Comparison of ENCODE assay signal across 8 cellular contexts in the genomic region with DNA sequence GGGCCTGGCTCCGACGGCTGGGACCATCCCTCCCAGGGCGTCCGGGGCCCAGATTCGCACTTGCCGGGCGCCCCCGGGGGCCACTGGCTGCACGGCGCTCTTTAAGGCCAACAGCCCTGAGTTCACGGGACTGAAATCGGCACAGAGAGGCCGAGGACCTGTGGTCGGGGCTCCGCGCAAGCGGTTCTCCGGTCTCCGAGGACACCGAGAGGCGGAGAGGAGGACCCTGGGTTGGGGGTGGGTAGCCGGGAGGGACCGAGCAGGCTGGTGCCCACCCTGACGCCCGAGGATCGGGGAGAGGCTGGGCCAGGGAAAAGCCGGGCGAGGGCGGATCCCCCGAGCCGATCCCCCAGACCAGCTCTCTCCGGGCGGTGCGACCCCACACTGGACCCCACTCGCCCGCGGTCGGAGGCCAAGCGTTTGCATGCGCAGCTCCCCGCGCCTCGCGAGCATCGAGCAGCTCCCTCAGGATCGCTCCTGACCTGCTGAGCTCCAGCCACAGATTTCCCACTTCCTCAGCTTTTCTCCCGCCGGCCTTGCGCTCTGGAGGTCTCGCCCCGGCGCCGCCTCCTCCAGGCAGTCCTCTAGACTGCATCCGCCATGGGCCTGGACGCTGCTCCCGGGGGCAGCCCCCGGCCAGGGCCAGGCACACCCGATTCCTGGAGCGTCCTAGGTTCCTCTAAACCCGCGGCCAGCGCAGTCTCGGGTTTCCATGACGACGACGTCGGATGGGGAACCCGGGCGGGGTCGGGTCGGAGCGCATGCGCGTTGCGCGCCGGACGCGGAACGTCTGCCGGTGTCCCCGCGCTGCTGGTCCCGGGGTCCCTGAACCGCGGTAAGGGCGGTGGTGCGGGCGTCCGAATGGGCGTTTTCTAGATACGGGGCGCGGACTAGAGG. TPM values are rescaled to one million over a fixed set of nuclear protein-coding genes. Genes with fewer than 3 reads are reported as not detected.
A peak's percentile ranks its signal among the peaks of the same experiment; 100 is the strongest.
DNase-seq lines count a peak whose midpoint lies in the region; ATAC-seq and TF ChIP-seq lines count a peak whose summit lies in the region.

No MANE protein-coding gene starts in this region.

- DNase-seq in CD4-positive, CD25-positive, alpha-beta regulatory T cell = peak; percentile 65 to 85 (median 75)
- peak; percentile 49 for DNase-seq in KG1 (lab: John Stamatoyannopoulos, UW)
- peak; percentile 92 for DNase-seq in Right ventricle myocardium superior
- peak; percentile 98 for DNase-seq in osteoblast (ENCODE audit: insufficient read length, low spot score, missing footprints)
- DNase-seq in testis = peak; percentile 91

- peaks cover 51% of the 10 kb centered on the region for H3K27me3 Mint-ChIP-seq in CD4-positive, CD25-positive, alpha-beta regulatory T cell
- H3K27me3 Mint-ChIP-seq in activated naive CD4-positive, alpha-beta T cell treated with anti-CD3 and anti-CD28 coated beads, Interleukin-2, amount 50 U/mL, for 24 hours = peaks cover 13% of the 10 kb centered on the region

- no peaks in the 10 kb centered on the region for H3K36me3 ChIP-seq in CD4-positive, CD25-positive, alpha-beta regulatory T cell (ENCODE audit: control insufficient read depth, insufficient read depth, low read length)
- H3K36me3 ChIP-seq in osteoblast (ENCODE audit: insufficient read depth, low read length) (no peaks in the 10 kb centered on the region), testis (ENCODE audit: low read depth, missing control alignments) (no peaks in the 10 kb centered on the region)

- H3K4me2 ChIP-seq in osteoblast (ENCODE audit: insufficient read depth, low read length) = peak overlapping the region; percentile 81

- H3K4me3 Mint-ChIP-seq in CD4-positive, CD25-positive, alpha-beta regulatory T cell = peak overlapping the region; percentile 66 to 83 (median 76)
- peak overlapping the region; percentile 81 for H3K4me3 Mint-ChIP-seq in activated naive CD4-positive, alpha-beta T cell treated with anti-CD3 and anti-CD28 coated beads, Interleukin-2, amount 50 U/mL, for 24 hours

- 1% methylated on average over 13 to 64 of the region's 94 CpGs for WGBS in testis, 2 donors

- H3K27ac Mint-ChIP-seq in CD4-positive, CD25-positive, alpha-beta regulatory T cell = no peak overlapping the region
- H3K27ac Mint-ChIP-seq in activated naive CD4-positive, alpha-beta T cell treated with anti-CD3 and anti-CD28 coated beads, Interleukin-2, amount 50 U/mL, for 24 hours = no peak overlapping the region

- peaks cover 0 to 4% (median 0%) of the 10 kb centered on the region in 7 donors for H3K9me3 Mint-ChIP-seq in CD4-positive, CD25-positive, alpha-beta regulatory T cell
- H3K9me3 Mint-ChIP-seq in activated naive CD4-positive, alpha-beta T cell treated with anti-CD3 and anti-CD28 coated beads, Interleukin-2, amount 50 U/mL, for 24 hours = no peaks in the 10 kb centered on the region

- intact Hi-C loops in Right ventricle myocardium superior (cut with DNase I) = no loop called here
- intact Hi-C loops in testis (cut with DNase I; ENCODE audit: low total_unique reads) = no loop called here

- no peak for TF ChIP-seq POLR2A in testis (IDR thresholded peaks at IDR 0.05)

- no peak overlapping the region for H3K4me3 ChIP-seq in CD4-positive, CD25-positive, alpha-beta regulatory T cell (ENCODE audit: low read depth, low read length)
- H3K4me3 ChIP-seq in osteoblast (ENCODE audit: insufficient read depth, low read length) (peak overlapping the region; percentile 81), testis (peak overlapping the region; percentile 75 to 87)

- H3K79me2 ChIP-seq in osteoblast (ENCODE audit: insufficient read depth, low read length) = no peaks in the 10 kb centered on the region

- ATAC-seq in CD4-positive, CD25-positive, alpha-beta regulatory T cell (ENCODE audit: low read depth in 2 of 2) = peak; percentile 55 to 58
- peak; percentile 73 for ATAC-seq in GM19455 (IDR thresholded peaks at IDR 0.05; ENCODE audit: unreplicated experiment)
- peak; percentile 74 for ATAC-seq in SK-N-SH treated with all-trans-retinoic acid at 6 μM for 48 hours
- ATAC-seq in Right ventricle myocardium superior (ENCODE audit: poor library complexity) = peak; percentile 85

- no peaks in the 10 kb centered on the region for H3K9me3 ChIP-seq in CD4-positive, CD25-positive, alpha-beta regulatory T cell (ENCODE audit: control insufficient read depth in 2 of 2, low read length in 2 of 2)
- H3K9me3 ChIP-seq in osteoblast (ENCODE audit: low read depth, low read length) (no peaks in the 10 kb centered on the region), testis (no peaks in the 10 kb centered on the region)

- no peak overlapping the region for H3K27ac ChIP-seq in CD4-positive, CD25-positive, alpha-beta regulatory T cell (ENCODE audit: insufficient read depth, low read length, poor library complexity, severe bottlenecking)
- H3K27ac ChIP-seq in osteoblast (ENCODE audit: low read depth, low read length) (no peak overlapping the region), testis (peak overlapping the region in 1 of 2 donors; percentile 53)

- H4K20me1 ChIP-seq in osteoblast (ENCODE audit: insufficient read depth, low read length) = peaks cover 3% of the 10 kb centered on the region

- H3K36me3 Mint-ChIP-seq in CD4-positive, CD25-positive, alpha-beta regulatory T cell = no peaks in the 10 kb centered on the region
- no peaks in the 10 kb centered on the region for H3K36me3 Mint-ChIP-seq in activated naive CD4-positive, alpha-beta T cell treated with anti-CD3 and anti-CD28 coated beads, Interleukin-2, amount 50 U/mL, for 24 hours

- peaks cover 0 to 7% (median 4%) of the 10 kb centered on the region in 4 donors for H3K4me1 Mint-ChIP-seq in CD4-positive, CD25-positive, alpha-beta regulatory T cell
- H3K4me1 Mint-ChIP-seq in activated naive CD4-positive, alpha-beta T cell treated with anti-CD3 and anti-CD28 coated beads, Interleukin-2, amount 50 U/mL, for 24 hours = peaks cover 6% of the 10 kb centered on the region

- peaks cover 13% of the 10 kb centered on the region for H3K27me3 ChIP-seq in CD4-positive, CD25-positive, alpha-beta regulatory T cell (ENCODE audit: control insufficient read depth, insufficient read depth, low read length)
- H3K27me3 ChIP-seq in osteoblast (ENCODE audit: insufficient read depth, low read length) (peaks cover 26% of the 10 kb centered on the region), testis (no peaks in the 10 kb centered on the region)

- peak overlapping the region; percentile 74 for H2AFZ ChIP-seq in osteoblast (ENCODE audit: low read length)

- H3K4me1 ChIP-seq in CD4-positive, CD25-positive, alpha-beta regulatory T cell (ENCODE audit: control insufficient read depth, insufficient read depth, low read length, poor library complexity, severe bottlenecking) = peaks cover 19% of the 10 kb centered on the region
- peaks cover 6% of the 10 kb centered on the region for H3K4me1 ChIP-seq in osteoblast (ENCODE audit: insufficient read depth, low read length)
- peaks cover 17% of the 10 kb centered on the region for H3K4me1 ChIP-seq in testis

- TF ChIP-seq CTCF in osteoblast (IDR thresholded peaks at IDR 0.05; ENCODE audit: extremely low read depth, low read depth, low read length) (no peak), testis (IDR thresholded peaks at IDR 0.05) (no peak)

TF ChIP-seq in SK-N-SH treated with all-trans-retinoic acid at 6 μM for 48 hours, 23 proteins besides CTCF, POLR2A, EP300 and RAD21 (continues in another document):
- TF ChIP-seq, protein P1, sequence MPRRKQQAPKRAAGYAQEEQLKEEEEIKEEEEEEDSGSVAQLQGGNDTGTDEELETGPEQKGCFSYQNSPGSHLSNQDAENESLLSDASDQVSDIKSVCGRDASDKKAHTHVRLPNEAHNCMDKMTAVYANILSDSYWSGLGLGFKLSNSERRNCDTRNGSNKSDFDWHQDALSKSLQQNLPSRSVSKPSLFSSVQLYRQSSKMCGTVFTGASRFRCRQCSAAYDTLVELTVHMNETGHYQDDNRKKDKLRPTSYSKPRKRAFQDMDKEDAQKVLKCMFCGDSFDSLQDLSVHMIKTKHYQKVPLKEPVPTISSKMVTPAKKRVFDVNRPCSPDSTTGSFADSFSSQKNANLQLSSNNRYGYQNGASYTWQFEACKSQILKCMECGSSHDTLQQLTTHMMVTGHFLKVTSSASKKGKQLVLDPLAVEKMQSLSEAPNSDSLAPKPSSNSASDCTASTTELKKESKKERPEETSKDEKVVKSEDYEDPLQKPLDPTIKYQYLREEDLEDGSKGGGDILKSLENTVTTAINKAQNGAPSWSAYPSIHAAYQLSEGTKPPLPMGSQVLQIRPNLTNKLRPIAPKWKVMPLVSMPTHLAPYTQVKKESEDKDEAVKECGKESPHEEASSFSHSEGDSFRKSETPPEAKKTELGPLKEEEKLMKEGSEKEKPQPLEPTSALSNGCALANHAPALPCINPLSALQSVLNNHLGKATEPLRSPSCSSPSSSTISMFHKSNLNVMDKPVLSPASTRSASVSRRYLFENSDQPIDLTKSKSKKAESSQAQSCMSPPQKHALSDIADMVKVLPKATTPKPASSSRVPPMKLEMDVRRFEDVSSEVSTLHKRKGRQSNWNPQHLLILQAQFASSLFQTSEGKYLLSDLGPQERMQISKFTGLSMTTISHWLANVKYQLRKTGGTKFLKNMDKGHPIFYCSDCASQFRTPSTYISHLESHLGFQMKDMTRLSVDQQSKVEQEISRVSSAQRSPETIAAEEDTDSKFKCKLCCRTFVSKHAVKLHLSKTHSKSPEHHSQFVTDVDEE (CRISPR knock-in tag; IDR thresholded peaks at IDR 0.05) = peak; percentile 36; the same call in 1 of the 2 replicates
- TF ChIP-seq, protein P2, sequence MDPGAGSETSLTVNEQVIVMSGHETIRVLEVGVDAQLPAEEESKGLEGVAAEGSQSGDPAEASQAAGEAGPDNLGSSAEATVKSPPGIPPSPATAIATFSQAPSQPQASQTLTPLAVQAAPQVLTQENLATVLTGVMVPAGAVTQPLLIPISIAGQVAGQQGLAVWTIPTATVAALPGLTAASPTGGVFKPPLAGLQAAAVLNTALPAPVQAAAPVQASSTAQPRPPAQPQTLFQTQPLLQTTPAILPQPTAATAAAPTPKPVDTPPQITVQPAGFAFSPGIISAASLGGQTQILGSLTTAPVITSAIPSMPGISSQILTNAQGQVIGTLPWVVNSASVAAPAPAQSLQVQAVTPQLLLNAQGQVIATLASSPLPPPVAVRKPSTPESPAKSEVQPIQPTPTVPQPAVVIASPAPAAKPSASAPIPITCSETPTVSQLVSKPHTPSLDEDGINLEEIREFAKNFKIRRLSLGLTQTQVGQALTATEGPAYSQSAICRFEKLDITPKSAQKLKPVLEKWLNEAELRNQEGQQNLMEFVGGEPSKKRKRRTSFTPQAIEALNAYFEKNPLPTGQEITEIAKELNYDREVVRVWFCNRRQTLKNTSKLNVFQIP (CRISPR knock-in tag; IDR thresholded peaks at IDR 0.05; ENCODE audit: borderline replicate concordance, low read depth) = no peak

RNA-seq across cellular contexts. Expression of a gene that starts 17.6 kb away (rescaled TPM):
- 0.15 TPM for total RNA-seq in CD4-positive, CD25-positive, alpha-beta regulatory T cell
- under 1 TPM in 1 of 4 donors, not detected in 3; 0.02 TPM for polyA plus RNA-seq in CD4-positive, CD25-positive, alpha-beta regulatory T cell
- total RNA-seq in Right ventricle myocardium superior = 1.00 TPM
- under 0.01 TPM in 2 replicates for total RNA-seq in osteoblast
- total RNA-seq in testis = 10 to 100 TPM; 56.6 to 82.9 TPM
- polyA plus RNA-seq in testis (ENCODE audit: insufficient read depth, low read depth, low replicate concordance) = 36.6 TPM

RNA-seq across cellular contexts. Expression of a gene that starts 32.7 kb away (rescaled TPM):
- total RNA-seq in CD4-positive, CD25-positive, alpha-beta regulatory T cell = 50.7 TPM
- 10 to 100 TPM; 20.2 to 30.5 (median 26.9) TPM for polyA plus RNA-seq in CD4-positive, CD25-positive, alpha-beta regulatory T cell
- total RNA-seq in Right ventricle myocardium superior (10.4 TPM), osteoblast (19.2 and 19.9 TPM in 2 replicates), testis (10 to 100 TPM; 72.5 to 77.9 TPM)
- polyA plus RNA-seq in testis (ENCODE audit: insufficient read depth, low read depth, low replicate concordance) = 61.0 TPM

Comparison
In these comparisons a context has a peak if more than half of its experiments do, and no peak if none do; other contexts are left out.
1. RNA of a gene that starts 17.6 kb away (total RNA-seq): 56.6 to 82.9 TPM in testis; 1.00 TPM in Right ventricle myocardium superior (single experiment), 0.15 TPM in CD4-positive, CD25-positive, alpha-beta regulatory T cell (single experiment) and under 0.01 TPM in osteoblast; every median in the first group is over 10 times any median in the second.
2. Peak in every context shown above with its lines, with median percentiles within 50 percentile points of each other: ATAC-seq and DNase-seq.